Comparison of ENCODE assay signal across 1 cellular context in the genomic region with DNA sequence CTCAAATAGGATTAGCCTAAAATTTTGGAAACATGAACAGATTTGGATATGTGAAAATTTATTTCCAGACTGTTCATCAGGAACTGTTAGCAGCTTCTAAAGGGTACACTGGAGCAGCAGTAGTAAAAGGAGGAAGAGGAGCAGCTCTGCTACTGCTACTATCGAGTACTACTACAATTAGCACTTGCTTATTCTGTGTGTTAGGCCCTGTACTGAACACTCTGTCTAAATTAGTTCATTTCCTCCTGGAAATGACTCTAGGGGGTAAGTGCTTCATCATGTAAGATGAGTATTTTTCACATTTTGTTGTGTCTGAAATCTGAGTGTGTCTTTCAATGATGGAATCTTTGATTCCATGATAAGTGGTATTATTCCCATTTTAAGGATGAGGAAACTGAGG.
TF ChIP-seq lines count a peak whose summit lies in the region.

No MANE protein-coding gene starts in this region.

TF ChIP-seq in endothelial cell of umbilical vein, 7 proteins besides CTCF, POLR2A, EP300 and RAD21:
- TF ChIP-seq GATA2 (IDR thresholded peaks at IDR 0.05; ENCODE audit: insufficient read depth, insufficient read length, low read depth, low read length) (peak; percentile 76), POLR2AphosphoS5 (IDR thresholded peaks at IDR 0.05; ENCODE audit: insufficient read depth, low read depth, low read length) (no peak)
